1 cellular context compared by ENCODE assay signal in the genomic region with DNA sequence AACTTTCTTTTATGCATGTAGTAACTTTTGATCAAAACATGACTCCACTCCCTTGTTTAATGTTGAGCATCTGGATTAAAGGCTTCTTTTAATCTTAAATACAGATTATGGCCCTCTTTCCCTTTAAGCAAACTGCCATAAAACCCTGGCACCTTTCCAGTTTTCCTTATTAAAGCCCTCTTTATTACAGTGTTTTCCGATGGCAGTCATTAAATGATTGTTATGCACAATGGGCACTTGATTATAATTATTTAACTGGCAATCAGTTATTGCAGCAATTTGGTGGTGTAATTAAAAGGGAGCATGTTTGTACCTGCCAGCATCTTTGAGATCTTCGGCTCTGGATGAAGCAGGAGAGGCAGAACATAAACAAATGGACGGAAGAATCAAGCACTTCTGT.
TF ChIP-seq lines count a peak whose summit lies in the region.

No MANE protein-coding gene starts in this region.

TF ChIP-seq in HEK293, 187 proteins besides CTCF, POLR2A, EP300 and RAD21 (continued from another document and continues in another):
- TF ChIP-seq BCL11B (tag by site-specific recombination; IDR thresholded peaks at IDR 0.05; ENCODE audit: low read depth) (0 out of 2 replicates have a peak, but pooled peaks have one; percentile 79), ZBTB1 (tag by site-specific recombination; IDR thresholded peaks at IDR 0.05) (no peak), ZNF792 (tag by site-specific recombination; IDR thresholded peaks at IDR 0.05) (no peak), ZNF354C (tag by site-specific recombination; IDR thresholded peaks at IDR 0.05; ENCODE audit: borderline replicate concordance, low read depth) (no peak), TSHZ1 (tag by site-specific recombination; IDR thresholded peaks at IDR 0.05; ENCODE audit: borderline replicate concordance) (peak; percentile 83; the same call in 1 of the 2 replicates), GFI1B (tag by site-specific recombination; IDR thresholded peaks at IDR 0.05) (no peak), ZNF2 (tag by site-specific recombination; IDR thresholded peaks at IDR 0.05) (0 out of 2 replicates have a peak, but pooled peaks have one; percentile 45), ZNF596 (tag by site-specific recombination; IDR thresholded peaks at IDR 0.05) (no peak), ZFP41 (tag by site-specific recombination; IDR thresholded peaks at IDR 0.05; ENCODE audit: borderline replicate concordance) (no peak), MEIS1 (CRISPR knock-in tag; IDR thresholded peaks at IDR 0.05; ENCODE audit: borderline replicate concordance) (no peak), ZSCAN30 (tag by site-specific recombination; IDR thresholded peaks at IDR 0.05) (peak; percentile 91), ZNF670 (tag by site-specific recombination; IDR thresholded peaks at IDR 0.05; ENCODE audit: low read depth) (no peak), ZNF501 (tag by site-specific recombination; IDR thresholded peaks at IDR 0.05) (no peak), ZNF629 (tag by site-specific recombination; IDR thresholded peaks at IDR 0.05) (no peak; the same call in 1 of the 2 replicates), ZNF585B (tag by site-specific recombination; IDR thresholded peaks at IDR 0.05) (no peak), ZNF830 (tag by site-specific recombination; IDR thresholded peaks at IDR 0.05; ENCODE audit: low read depth) (no peak), ZNF423 (tag by site-specific recombination; IDR thresholded peaks at IDR 0.05) (no peak), FEZF1 (tag by site-specific recombination; IDR thresholded peaks at IDR 0.05) (peak; percentile 93), ZNF510 (tag by site-specific recombination; IDR thresholded peaks at IDR 0.05; ENCODE audit: insufficient replicate concordance) (no peak), ZNF473 (tag by site-specific recombination; IDR thresholded peaks at IDR 0.05) (no peak), ZBTB20 (tag by site-specific recombination; IDR thresholded peaks at IDR 0.05) (peak; percentile 70), RBAK (tag by site-specific recombination; IDR thresholded peaks at IDR 0.05) (no peak), HOXA7 (CRISPR knock-in tag; IDR thresholded peaks at IDR 0.05; ENCODE audit: borderline replicate concordance) (no peak), ZNF660 (tag by site-specific recombination; IDR thresholded peaks at IDR 0.05) (peak; percentile 94), ZNF433 (tag by site-specific recombination; IDR thresholded peaks at IDR 0.05; ENCODE audit: low read depth) (no peak), ZNF362 (tag by site-specific recombination; IDR thresholded peaks at IDR 0.05) (no peak), ZNF302 (tag by site-specific recombination; IDR thresholded peaks at IDR 0.05; ENCODE audit: low read depth) (no peak), ZNF707 (tag by site-specific recombination; IDR thresholded peaks at IDR 0.05) (no peak), ZNF121 (tag by site-specific recombination; IDR thresholded peaks at IDR 0.05) (0 out of 2 replicates have a peak, but pooled peaks have one; percentile 52), ZNF404 (tag by site-specific recombination; IDR thresholded peaks at IDR 0.05) (no peak), KLF1 (tag by site-specific recombination; IDR thresholded peaks at IDR 0.05) (no peak), ZNF518A (tag by site-specific recombination; conservative IDR thresholded peaks at IDR 0.05; ENCODE audit: low read depth) (no peak), ZNF394 (tag by site-specific recombination; IDR thresholded peaks at IDR 0.05; ENCODE audit: borderline replicate concordance) (no peak), OVOL3 (tag by site-specific recombination; IDR thresholded peaks at IDR 0.05) (peak; percentile 81; the same call in 1 of the 2 replicates), ZNF76 (tag by site-specific recombination; IDR thresholded peaks at IDR 0.05; ENCODE audit: borderline replicate concordance, low read depth) (no peak), ZSCAN23 (tag by site-specific recombination; IDR thresholded peaks at IDR 0.05) (no peak), YY2 (tag by site-specific recombination; IDR thresholded peaks at IDR 0.05) (0 out of 2 replicates have a peak, but pooled peaks have one; percentile 21), ZNF843 (tag by site-specific recombination; IDR thresholded peaks at IDR 0.05) (peak; percentile 95), ZNF223 (tag by site-specific recombination; IDR thresholded peaks at IDR 0.05) (no peak), BCL11A (tag by site-specific recombination; IDR thresholded peaks at IDR 0.05; ENCODE audit: low read depth) (0 out of 2 replicates have a peak, but pooled peaks have one; percentile 62)
- TF ChIP-seq, protein P1, sequence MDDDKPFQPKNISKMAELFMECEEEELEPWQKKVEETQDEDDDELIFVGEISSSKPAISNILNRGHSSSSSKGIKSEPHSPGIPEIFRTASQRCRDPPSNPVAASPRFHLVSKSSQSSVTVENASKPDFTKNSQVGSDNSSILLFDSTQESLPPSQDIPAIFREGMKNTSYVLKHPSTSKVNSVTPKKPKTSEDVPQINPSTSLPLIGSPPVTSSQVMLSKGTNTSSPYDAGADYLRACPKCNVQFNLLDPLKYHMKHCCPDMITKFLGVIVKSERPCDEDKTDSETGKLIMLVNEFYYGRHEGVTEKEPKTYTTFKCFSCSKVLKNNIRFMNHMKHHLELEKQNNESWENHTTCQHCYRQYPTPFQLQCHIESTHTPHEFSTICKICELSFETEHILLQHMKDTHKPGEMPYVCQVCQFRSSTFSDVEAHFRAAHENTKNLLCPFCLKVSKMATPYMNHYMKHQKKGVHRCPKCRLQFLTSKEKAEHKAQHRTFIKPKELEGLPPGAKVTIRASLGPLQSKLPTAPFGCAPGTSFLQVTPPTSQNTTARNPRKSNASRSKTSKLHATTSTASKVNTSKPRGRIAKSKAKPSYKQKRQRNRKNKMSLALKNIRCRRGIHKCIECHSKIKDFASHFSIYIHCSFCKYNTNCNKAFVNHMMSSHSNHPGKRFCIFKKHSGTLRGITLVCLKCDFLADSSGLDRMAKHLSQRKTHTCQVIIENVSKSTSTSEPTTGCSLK (tag by site-specific recombination; IDR thresholded peaks at IDR 0.05) = no peak
- TF ChIP-seq, protein P2, sequence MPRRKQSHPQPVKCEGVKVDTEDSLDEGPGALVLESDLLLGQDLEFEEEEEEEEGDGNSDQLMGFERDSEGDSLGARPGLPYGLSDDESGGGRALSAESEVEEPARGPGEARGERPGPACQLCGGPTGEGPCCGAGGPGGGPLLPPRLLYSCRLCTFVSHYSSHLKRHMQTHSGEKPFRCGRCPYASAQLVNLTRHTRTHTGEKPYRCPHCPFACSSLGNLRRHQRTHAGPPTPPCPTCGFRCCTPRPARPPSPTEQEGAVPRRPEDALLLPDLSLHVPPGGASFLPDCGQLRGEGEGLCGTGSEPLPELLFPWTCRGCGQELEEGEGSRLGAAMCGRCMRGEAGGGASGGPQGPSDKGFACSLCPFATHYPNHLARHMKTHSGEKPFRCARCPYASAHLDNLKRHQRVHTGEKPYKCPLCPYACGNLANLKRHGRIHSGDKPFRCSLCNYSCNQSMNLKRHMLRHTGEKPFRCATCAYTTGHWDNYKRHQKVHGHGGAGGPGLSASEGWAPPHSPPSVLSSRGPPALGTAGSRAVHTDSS (tag by site-specific recombination; IDR thresholded peaks at IDR 0.05) = no peak
- TF ChIP-seq, protein P3, sequence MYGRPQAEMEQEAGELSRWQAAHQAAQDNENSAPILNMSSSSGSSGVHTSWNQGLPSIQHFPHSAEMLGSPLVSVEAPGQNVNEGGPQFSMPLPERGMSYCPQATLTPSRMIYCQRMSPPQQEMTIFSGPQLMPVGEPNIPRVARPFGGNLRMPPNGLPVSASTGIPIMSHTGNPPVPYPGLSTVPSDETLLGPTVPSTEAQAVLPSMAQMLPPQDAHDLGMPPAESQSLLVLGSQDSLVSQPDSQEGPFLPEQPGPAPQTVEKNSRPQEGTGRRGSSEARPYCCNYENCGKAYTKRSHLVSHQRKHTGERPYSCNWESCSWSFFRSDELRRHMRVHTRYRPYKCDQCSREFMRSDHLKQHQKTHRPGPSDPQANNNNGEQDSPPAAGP (tag by site-specific recombination; IDR thresholded peaks at IDR 0.05) = no peak
- TF ChIP-seq, protein P4, sequence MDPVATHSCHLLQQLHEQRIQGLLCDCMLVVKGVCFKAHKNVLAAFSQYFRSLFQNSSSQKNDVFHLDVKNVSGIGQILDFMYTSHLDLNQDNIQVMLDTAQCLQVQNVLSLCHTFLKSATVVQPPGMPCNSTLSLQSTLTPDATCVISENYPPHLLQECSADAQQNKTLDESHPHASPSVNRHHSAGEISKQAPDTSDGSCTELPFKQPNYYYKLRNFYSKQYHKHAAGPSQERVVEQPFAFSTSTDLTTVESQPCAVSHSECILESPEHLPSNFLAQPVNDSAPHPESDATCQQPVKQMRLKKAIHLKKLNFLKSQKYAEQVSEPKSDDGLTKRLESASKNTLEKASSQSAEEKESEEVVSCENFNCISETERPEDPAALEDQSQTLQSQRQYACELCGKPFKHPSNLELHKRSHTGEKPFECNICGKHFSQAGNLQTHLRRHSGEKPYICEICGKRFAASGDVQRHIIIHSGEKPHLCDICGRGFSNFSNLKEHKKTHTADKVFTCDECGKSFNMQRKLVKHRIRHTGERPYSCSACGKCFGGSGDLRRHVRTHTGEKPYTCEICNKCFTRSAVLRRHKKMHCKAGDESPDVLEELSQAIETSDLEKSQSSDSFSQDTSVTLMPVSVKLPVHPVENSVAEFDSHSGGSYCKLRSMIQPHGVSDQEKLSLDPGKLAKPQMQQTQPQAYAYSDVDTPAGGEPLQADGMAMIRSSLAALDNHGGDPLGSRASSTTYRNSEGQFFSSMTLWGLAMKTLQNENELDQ (tag by site-specific recombination; IDR thresholded peaks at IDR 0.05; ENCODE audit: low read depth) = no peak
- TF ChIP-seq, protein P5, sequence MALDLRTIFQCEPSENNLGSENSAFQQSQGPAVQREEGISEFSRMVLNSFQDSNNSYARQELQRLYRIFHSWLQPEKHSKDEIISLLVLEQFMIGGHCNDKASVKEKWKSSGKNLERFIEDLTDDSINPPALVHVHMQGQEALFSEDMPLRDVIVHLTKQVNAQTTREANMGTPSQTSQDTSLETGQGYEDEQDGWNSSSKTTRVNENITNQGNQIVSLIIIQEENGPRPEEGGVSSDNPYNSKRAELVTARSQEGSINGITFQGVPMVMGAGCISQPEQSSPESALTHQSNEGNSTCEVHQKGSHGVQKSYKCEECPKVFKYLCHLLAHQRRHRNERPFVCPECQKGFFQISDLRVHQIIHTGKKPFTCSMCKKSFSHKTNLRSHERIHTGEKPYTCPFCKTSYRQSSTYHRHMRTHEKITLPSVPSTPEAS (tag by site-specific recombination; IDR thresholded peaks at IDR 0.05) = peak; percentile 29
